ENCODE assay signal across 23 cellular contexts in genomic region chr22:49042877-49043859, GRCh38.
"Had no signal": no experiment of that assay in that cellular context is flagged by ENCODE, and none has a peak within 500 bp of the region (broad histone marks: within the 10 kb centered on the region; RNA-seq: fewer than 3 reads in every experiment).

No MANE protein-coding gene starts in this region.

- ATAC-seq: activated CD4-positive, CD25-positive, alpha-beta regulatory T cell treated with anti-CD3 and anti-CD28 coated beads, Interleukin-2, amount 50 U/mL, for 24 hours; activated CD8-positive, alpha-beta T cell treated with anti-CD3 and anti-CD28 coated beads, Interleukin-2, amount 10 ng/mL, durations not matched to agents 7 days and 5 days; activated naive CD4-positive, alpha-beta T cell treated with anti-CD3 and anti-CD28 coated beads, Interleukin-2, amount 50 U/mL, for 72 hours; K562 had no signal

- H3K4me3 ChIP-seq: K562, Peyer's patch, SJCRH30 had no signal

- H3K27me3 ChIP-seq: Peyer's patch had no signal

- FAIRE-seq: astrocyte, K562 had no signal

- H3K4me2 ChIP-seq: SK-N-SH had no signal

- H3K4me1 ChIP-seq: Peyer's patch, SJCRH30 had no signal

- H3K9ac ChIP-seq: SK-N-SH had no signal

- DNase-seq: activated CD4-positive, alpha-beta T cell treated with anti-CD3 and anti-CD28 coated beads for 4 hours; activated CD8-positive, alpha-beta memory T cell treated with anti-CD3 and anti-CD28 coated beads, Interleukin-2, amount 50 U/mL, for 48 hours; activated CD8-positive, alpha-beta T cell treated with anti-CD3 and anti-CD28 coated beads, Interleukin-2, amount 10 ng/mL, durations not matched to agents 7 days and 5 days; activated naive CD4-positive, alpha-beta T cell treated with Interleukin-2 at 50 U/mL for 16 hours; activated T-cell treated with anti-CD3 and anti-CD28 coated beads, Interleukin-2, amount 50 U/mL, for 1 hour; Karpas-422; MM.1S; NCI-H1105; NCI-H1436 treated with DMSO at 0.1 percent for 48 hours; NCI-H187; NCI-H2081; NCI-H510A treated with DMSO at 0.1 percent for 48 hours; Peyer's patch; Right ventricle myocardium superior; SK-N-SH; T-helper 1 cell; WERI-Rb-1 had no signal

- H3K9me3 ChIP-seq: Peyer's patch, SJCRH30, SK-N-SH had no signal

- H3K36me3 ChIP-seq: Peyer's patch, SJCRH30, WERI-Rb-1 had no signal

- H3K27ac ChIP-seq: Peyer's patch, RWPE1, SJCRH30, WERI-Rb-1 had no signal
